In genomic region chrX:11688201-11688600, GRCh38 we compare ENCODE assay signal across 19 cellular contexts.
"Had no signal": no experiment of that assay in that cellular context is flagged by ENCODE, and none has a peak within 500 bp of the region (broad histone marks: within the 10 kb centered on the region; RNA-seq: fewer than 3 reads in every experiment).

No MANE protein-coding gene starts in this region.

- H3K27me3 Mint-ChIP-seq: progenitor cell of endocrine pancreas had no signal

- H3K4me3 ChIP-seq: colonic mucosa, esophagus muscularis mucosa, left ventricle myocardium inferior, lower lobe of right lung, neural progenitor cell, pancreas had no signal

- H3K36me3 ChIP-seq: colonic mucosa, esophagus muscularis mucosa, left ventricle myocardium inferior, lower lobe of right lung, neural progenitor cell, pancreas had no signal

- H3K9ac ChIP-seq: neural progenitor cell had no signal

- DNase-seq: colonic mucosa; foreskin keratinocyte; immature natural killer cell; left cardiac atrium; left ventricle myocardium inferior; lower lobe of right lung; midbrain; nucleus accumbens; pancreas; right cardiac atrium; small intestine; stimulated activated CD4-positive, alpha-beta T cell treated with anti-CD3 and anti-CD28 coated beads, Interleukin-12 subunit alpha, Interleukin-12 subunit beta, amount 100 ng/mL, for 4 hours; stimulated activated naive CD4-positive, alpha-beta T cell treated with Interleukin-2 at 50 U/mL for 16 hours; trophoblast cell had no signal

- H3K4me1 ChIP-seq: colonic mucosa, esophagus muscularis mucosa, foreskin keratinocyte, left ventricle myocardium inferior, lower lobe of right lung, neural progenitor cell, pancreas had no signal

- H2AFZ ChIP-seq: neural progenitor cell had no signal

- H3K9me3 ChIP-seq: colonic mucosa, esophagus muscularis mucosa, left ventricle myocardium inferior, lower lobe of right lung, pancreas had no signal

- H3K27ac Mint-ChIP-seq: immature natural killer cell; memory B cell; natural killer cell treated with Interleukin-12 subunit alpha and Interleukin-12 subunit beta and Interleukin-15 and Interleukin-18, amount 100 ng/mL, for 72 hours; neural progenitor cell; progenitor cell of endocrine pancreas had no signal

- H3K4me1 Mint-ChIP-seq: immature natural killer cell, memory B cell, neural progenitor cell had no signal

- H3K9me3 Mint-ChIP-seq: neural progenitor cell had no signal

- H3K4me3 Mint-ChIP-seq: immature natural killer cell; memory B cell; natural killer cell treated with Interleukin-12 subunit alpha and Interleukin-12 subunit beta and Interleukin-15 and Interleukin-18, amount 100 ng/mL, for 72 hours; neural progenitor cell had no signal

- H3K4me2 ChIP-seq: neural progenitor cell had no signal

- H3K27me3 ChIP-seq: colonic mucosa, esophagus muscularis mucosa, foreskin keratinocyte, neural progenitor cell had no signal

- H3K27ac ChIP-seq: colonic mucosa, esophagus muscularis mucosa, foreskin keratinocyte, left ventricle myocardium inferior, lower lobe of right lung, neural progenitor cell, pancreas had no signal

- H3K36me3 Mint-ChIP-seq: immature natural killer cell; memory B cell; natural killer cell treated with Interleukin-12 subunit alpha and Interleukin-12 subunit beta and Interleukin-15 and Interleukin-18, amount 100 ng/mL, for 72 hours; neural progenitor cell had no signal
